ENCODE assay signal across 1 cellular context in the genomic region with DNA sequence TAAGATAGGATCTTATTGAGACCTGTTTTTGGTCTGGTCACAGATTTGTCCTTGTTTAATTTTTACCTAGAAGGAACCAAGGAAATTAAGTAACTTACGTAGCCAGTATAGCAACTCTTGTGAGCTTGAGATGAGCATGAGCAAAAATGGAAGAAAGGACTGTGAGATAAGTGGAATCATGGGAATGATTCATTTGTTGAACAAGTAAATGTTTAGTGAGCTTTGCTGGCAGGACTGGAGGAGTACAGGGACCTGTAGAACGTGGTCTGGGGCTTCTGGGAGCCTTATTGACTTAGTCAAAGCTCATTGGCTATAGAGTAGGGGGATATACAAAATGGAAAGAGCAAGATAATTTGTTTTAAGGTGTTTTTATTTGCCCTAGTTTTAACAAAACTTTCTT.
A peak's percentile ranks its signal among the peaks of the same experiment; 100 is the strongest.
TF ChIP-seq lines count a peak whose summit lies in the region.

No MANE protein-coding gene starts in this region.

TF ChIP-seq in K562, 482 proteins besides CTCF, POLR2A, EP300 and RAD21 (continued from another document):
- TF ChIP-seq, protein P1, sequence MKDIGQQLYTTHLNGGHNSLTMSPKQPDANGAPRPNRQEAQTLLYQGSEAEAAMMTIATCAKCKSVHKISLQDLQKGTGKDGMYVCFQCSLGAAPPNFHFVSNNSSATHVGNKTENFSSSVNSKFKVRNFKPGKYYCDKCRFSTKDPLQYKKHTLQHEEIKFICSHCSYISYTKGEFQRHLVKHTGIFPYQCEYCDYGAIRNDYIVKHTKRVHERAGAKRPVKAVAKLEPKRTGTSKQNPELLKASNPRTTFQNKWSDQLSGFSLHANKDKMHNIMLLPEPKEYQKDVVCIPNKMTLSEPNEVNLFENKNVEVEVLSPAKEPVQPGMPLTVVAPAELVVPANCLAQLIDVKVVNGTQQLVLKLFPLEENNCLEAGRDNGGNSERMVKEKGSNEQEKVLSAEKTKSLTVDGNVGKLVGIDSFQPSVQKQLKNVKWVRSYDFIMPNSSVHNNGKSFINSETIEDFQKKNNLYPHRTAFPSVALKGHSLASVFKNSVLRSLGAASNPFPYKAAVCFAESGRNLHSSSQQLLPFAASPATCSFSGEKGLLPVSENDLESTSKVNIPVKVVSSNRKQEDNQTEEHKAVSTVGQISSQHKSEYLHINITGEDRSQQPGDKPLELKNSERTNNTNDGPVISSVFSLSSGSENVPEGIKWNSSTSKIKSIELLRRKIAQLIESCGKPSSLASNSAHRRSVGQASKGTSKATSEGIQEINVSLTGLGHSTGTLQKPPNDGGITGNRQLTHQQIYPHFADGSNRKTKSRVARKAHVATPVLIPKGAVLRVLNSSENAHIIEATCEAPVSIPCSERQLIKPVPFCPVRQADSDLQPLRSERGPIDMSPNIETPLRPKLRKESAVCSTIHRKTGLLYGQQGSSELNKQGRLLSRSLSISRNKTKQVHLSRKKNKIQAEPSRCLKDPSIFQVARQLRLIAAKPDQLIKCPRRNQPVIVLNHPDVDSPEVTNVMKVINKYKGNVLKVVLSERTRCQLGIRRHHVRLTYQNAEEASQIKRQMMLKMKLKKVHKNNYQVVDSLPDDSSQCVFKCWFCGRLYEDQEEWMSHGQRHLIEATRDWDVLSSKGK (CRISPR knock-in tag; IDR thresholded peaks at IDR 0.05), result no peak
- TF ChIP-seq, protein P2, sequence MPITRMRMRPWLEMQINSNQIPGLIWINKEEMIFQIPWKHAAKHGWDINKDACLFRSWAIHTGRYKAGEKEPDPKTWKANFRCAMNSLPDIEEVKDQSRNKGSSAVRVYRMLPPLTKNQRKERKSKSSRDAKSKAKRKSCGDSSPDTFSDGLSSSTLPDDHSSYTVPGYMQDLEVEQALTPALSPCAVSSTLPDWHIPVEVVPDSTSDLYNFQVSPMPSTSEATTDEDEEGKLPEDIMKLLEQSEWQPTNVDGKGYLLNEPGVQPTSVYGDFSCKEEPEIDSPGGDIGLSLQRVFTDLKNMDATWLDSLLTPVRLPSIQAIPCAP (CRISPR knock-in tag; IDR thresholded peaks at IDR 0.05; ENCODE audit: borderline replicate concordance), result no peak
- TF ChIP-seq POLR2G (IDR thresholded peaks at IDR 0.05; ENCODE audit: low read depth, low read length), result no peak
- TF ChIP-seq ZNF830 (CRISPR knock-in tag; IDR thresholded peaks at IDR 0.05), result no peak
- TF ChIP-seq MIER1 (IDR thresholded peaks at IDR 0.05; ENCODE audit: low read depth), result no peak
- no peak for TF ChIP-seq ZKSCAN3 (CRISPR knock-in tag; IDR thresholded peaks at IDR 0.05)
- no peak for TF ChIP-seq ERF (CRISPR knock-in tag; IDR thresholded peaks at IDR 0.05)
- TF ChIP-seq, protein P3, sequence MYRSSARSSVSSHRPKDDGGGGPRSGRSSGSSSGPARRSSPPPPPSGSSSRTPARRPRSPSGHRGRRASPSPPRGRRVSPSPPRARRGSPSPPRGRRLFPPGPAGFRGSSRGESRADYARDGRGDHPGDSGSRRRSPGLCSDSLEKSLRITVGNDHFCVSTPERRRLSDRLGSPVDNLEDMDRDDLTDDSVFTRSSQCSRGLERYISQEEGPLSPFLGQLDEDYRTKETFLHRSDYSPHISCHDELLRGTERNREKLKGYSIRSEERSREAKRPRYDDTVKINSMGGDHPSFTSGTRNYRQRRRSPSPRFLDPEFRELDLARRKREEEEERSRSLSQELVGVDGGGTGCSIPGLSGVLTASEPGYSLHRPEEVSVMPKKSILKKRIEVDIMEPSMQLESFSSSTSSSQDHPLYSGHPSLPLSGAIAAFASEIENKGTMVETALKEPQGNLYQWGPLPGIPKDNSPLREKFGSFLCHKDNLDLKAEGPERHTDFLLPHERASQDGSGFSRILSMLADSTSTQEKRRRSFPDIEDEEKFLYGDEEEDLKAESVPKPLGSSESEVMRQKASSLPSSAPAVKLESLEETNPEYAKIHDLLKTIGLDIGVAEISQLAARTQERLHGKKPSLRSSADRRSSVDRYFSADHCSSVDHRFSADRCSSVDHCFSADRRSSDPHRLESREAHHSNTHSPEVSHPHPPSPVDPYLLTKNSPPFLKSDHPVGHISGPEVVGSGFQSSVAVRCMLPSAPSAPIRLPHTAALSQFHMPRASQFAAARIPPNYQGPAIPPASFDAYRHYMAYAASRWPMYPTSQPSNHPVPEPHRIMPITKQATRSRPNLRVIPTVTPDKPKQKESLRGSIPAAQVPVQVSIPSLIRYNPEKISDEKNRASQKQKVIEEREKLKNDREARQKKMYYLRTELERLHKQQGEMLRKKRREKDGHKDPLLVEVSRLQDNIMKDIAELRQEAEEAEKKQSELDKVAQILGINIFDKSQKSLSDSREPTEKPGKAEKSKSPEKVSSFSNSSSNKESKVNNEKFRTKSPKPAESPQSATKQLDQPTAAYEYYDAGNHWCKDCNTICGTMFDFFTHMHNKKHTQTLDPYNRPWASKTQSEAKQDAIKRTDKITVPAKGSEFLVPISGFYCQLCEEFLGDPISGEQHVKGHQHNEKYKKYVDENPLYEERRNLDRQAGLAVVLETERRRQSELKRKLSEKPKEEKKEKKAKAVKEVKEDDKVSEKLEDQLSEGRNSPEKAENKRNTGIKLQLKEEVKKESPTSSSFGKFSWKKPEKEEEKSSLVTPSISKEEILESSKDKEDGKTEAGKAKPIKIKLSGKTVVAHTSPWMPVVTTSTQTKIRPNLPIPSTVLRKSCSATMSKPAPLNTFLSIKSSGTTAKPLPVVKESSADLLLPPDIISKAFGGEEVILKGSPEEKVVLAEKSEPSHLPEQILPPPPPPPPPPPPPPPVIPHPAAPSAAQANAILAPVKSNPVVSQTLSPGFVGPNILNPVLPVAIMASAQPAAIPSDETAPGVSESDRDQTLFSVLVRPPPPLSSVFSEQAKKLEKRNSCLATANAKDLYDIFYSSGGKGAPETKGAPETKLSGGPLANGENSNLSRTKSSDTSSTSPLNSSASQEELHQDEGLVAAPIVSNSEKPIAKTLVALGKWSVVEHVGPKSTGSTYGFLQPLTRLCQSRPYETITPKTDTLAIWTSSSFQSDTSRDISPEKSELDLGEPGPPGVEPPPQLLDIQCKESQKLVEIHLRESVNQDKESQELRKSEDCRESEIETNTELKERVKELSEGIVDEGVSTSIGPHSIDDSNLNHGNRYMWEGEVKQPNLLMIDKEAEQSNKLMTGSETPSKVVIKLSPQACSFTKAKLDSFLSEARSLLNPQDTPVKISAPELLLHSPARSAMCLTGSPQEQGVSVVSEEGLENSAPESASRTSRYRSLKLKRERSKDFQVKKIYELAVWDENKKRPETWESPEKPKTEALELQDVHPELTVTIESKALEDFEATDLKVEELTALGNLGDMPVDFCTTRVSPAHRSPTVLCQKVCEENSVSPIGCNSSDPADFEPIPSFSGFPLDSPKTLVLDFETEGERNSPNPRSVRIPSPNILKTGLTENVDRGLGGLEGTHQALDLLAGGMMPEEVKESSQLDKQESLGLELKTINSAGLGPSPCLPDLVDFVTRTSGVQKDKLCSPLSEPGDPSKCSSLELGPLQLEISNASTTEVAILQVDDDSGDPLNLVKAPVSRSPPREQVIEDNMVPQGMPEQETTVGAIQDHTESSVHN (IDR thresholded peaks at IDR 0.05; ENCODE audit: borderline replicate concordance in 1 of 2, low read depth in 1 of 2), result no peak
- TF ChIP-seq FOXA3 (CRISPR knock-in tag; conservative IDR thresholded peaks at IDR 0.05 in 1 of 2, IDR thresholded peaks at IDR 0.05 in 1 of 2), result peak in 1 of 2 experiments; percentile 38; a peak in 2 of 4 replicates
- no peak for TF ChIP-seq ARID1B (IDR thresholded peaks at IDR 0.05)
- TF ChIP-seq CCNT2 (IDR thresholded peaks at IDR 0.05; ENCODE audit: borderline replicate concordance, extremely low read depth, insufficient read length, low read depth, low read length), result no peak
- TF ChIP-seq ZNF274 (IDR thresholded peaks at IDR 0.05; ENCODE audit: borderline replicate concordance, low read depth, low read length), result no peak
- peak; percentile 39 for TF ChIP-seq FOSL1 (tag; conservative IDR thresholded peaks at IDR 0.05)
- TF ChIP-seq COPS2 (conservative IDR thresholded peaks at IDR 0.05), result no peak
- TF ChIP-seq, protein P4, sequence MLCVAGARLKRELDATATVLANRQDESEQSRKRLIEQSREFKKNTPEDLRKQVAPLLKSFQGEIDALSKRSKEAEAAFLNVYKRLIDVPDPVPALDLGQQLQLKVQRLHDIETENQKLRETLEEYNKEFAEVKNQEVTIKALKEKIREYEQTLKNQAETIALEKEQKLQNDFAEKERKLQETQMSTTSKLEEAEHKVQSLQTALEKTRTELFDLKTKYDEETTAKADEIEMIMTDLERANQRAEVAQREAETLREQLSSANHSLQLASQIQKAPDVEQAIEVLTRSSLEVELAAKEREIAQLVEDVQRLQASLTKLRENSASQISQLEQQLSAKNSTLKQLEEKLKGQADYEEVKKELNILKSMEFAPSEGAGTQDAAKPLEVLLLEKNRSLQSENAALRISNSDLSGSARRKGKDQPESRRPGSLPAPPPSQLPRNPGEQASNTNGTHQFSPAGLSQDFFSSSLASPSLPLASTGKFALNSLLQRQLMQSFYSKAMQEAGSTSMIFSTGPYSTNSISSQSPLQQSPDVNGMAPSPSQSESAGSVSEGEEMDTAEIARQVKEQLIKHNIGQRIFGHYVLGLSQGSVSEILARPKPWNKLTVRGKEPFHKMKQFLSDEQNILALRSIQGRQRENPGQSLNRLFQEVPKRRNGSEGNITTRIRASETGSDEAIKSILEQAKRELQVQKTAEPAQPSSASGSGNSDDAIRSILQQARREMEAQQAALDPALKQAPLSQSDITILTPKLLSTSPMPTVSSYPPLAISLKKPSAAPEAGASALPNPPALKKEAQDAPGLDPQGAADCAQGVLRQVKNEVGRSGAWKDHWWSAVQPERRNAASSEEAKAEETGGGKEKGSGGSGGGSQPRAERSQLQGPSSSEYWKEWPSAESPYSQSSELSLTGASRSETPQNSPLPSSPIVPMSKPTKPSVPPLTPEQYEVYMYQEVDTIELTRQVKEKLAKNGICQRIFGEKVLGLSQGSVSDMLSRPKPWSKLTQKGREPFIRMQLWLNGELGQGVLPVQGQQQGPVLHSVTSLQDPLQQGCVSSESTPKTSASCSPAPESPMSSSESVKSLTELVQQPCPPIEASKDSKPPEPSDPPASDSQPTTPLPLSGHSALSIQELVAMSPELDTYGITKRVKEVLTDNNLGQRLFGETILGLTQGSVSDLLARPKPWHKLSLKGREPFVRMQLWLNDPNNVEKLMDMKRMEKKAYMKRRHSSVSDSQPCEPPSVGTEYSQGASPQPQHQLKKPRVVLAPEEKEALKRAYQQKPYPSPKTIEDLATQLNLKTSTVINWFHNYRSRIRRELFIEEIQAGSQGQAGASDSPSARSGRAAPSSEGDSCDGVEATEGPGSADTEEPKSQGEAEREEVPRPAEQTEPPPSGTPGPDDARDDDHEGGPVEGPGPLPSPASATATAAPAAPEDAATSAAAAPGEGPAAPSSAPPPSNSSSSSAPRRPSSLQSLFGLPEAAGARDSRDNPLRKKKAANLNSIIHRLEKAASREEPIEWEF (CRISPR knock-in tag; IDR thresholded peaks at IDR 0.05), result no peak
- no peak for TF ChIP-seq YBX1 (IDR thresholded peaks at IDR 0.05)
